Comparison of ENCODE assay signal across 18 cellular contexts in genomic region chr10:27490807-27491206, GRCh38. TPM values are rescaled to one million over a fixed set of nuclear protein-coding genes. Genes with fewer than 3 reads are reported as not detected.
DNase-seq lines count a peak whose midpoint lies in the region; ATAC-seq and TF ChIP-seq lines count a peak whose summit lies in the region.
"Had no signal": no experiment of that assay in that cellular context is flagged by ENCODE, and none has a peak within 500 bp of the region (broad histone marks: within the 10 kb centered on the region; RNA-seq: fewer than 3 reads in every experiment).

No MANE protein-coding gene starts in this region.

- H3K36me3 ChIP-seq in heart left ventricle (no peaks in the 10 kb centered on the region), RWPE2 (ENCODE audit: low read depth) (no peaks in the 10 kb centered on the region)

- H3K4me1 Mint-ChIP-seq in activated CD8-positive, alpha-beta T cell treated with anti-CD3 and anti-CD28 coated beads, Interleukin-2, amount 10 ng/mL, durations not matched to agents 7 days and 5 days (ENCODE audit: low read depth), result no peaks in the 10 kb centered on the region
- H3K4me1 Mint-ChIP-seq: CD4-positive, alpha-beta memory T cell had no signal

- DNase-seq in Right ventricle myocardium inferior (ENCODE audit: missing footprints) (peak; percentile 59), heart left ventricle (no peak), RWPE2 (ENCODE audit: low spot score) (no peak)
- DNase-seq in activated CD8-positive, alpha-beta T cell treated with anti-CD3 and anti-CD28 coated beads, Interleukin-2, amount 10 ng/mL, durations not matched to agents 7 days and 5 days, result no peak
- DNase-seq: CD4-positive, alpha-beta memory T cell; DMS53; MV-4-11; NCI-H187 treated with DMSO at 0.1 percent for 48 hours; NCI-H345; NCI-H526; SHP77 treated with DMSO at 0.1 percent for 48 hours; SK-N-SH had no signal

- H3K27ac ChIP-seq in heart left ventricle (no peak overlapping the region), RWPE2 (ENCODE audit: poor library complexity, severe bottlenecking) (peak overlapping the region; percentile 26)
- H3K27ac ChIP-seq: BLaER1 had no signal

- intact Hi-C loops in Right ventricle myocardium inferior (cut with DNase I), result no loop called here
- intact Hi-C loops in heart left ventricle (cut with DNase I), result no loop called here

- H3K27me3 ChIP-seq in heart left ventricle, result peaks cover 0 to 36% (median 4%) of the 10 kb centered on the region in 9 donors
- no peaks in the 10 kb centered on the region for H3K27me3 ChIP-seq in RWPE2 (ENCODE audit: insufficient read depth, poor library complexity, severe bottlenecking)
- H3K27me3 ChIP-seq: BLaER1 had no signal

- CTCF ChIA-PET in activated CD8-positive, alpha-beta T cell treated with anti-CD3 and anti-CD28 coated beads, Interleukin-2, amount 10 ng/mL, durations not matched to agents 7 days and 5 days (lab: Charles Lee), result interaction anchor here (1.3 kb wide), 1 partner anchor 31 kb away, joined by 4 read pairs; no protein-coding TSS in a partner anchor

- TF ChIP-seq CTCF in heart left ventricle (IDR thresholded peaks at IDR 0.05), result no peak
- TF ChIP-seq CTCF in RWPE2 (IDR thresholded peaks at IDR 0.05; ENCODE audit: poor library complexity, severe bottlenecking), result no peak

- WGBS in heart left ventricle, 4 donors, result 94 to 100% (median 97%) methylated on average over 1 of the region's 1 CpG

- H3K36me3 Mint-ChIP-seq in activated CD8-positive, alpha-beta T cell treated with anti-CD3 and anti-CD28 coated beads, Interleukin-2, amount 10 ng/mL, durations not matched to agents 7 days and 5 days (ENCODE audit: low read depth), result peaks cover 3% of the 10 kb centered on the region

- no peak overlapping the region for H3K27ac Mint-ChIP-seq in activated CD8-positive, alpha-beta T cell treated with anti-CD3 and anti-CD28 coated beads, Interleukin-2, amount 10 ng/mL, durations not matched to agents 7 days and 5 days
- H3K27ac Mint-ChIP-seq: CD4-positive, alpha-beta memory T cell had no signal

- H3K27me3 Mint-ChIP-seq in activated CD8-positive, alpha-beta T cell treated with anti-CD3 and anti-CD28 coated beads, Interleukin-2, amount 10 ng/mL, durations not matched to agents 7 days and 5 days (ENCODE audit: low read depth), result peaks cover 5% of the 10 kb centered on the region

- H3K4me3 Mint-ChIP-seq in activated CD8-positive, alpha-beta T cell treated with anti-CD3 and anti-CD28 coated beads, Interleukin-2, amount 10 ng/mL, durations not matched to agents 7 days and 5 days, result no peak overlapping the region
- H3K4me3 Mint-ChIP-seq: CD4-positive, alpha-beta memory T cell had no signal

- POLR2A ChIA-PET in activated CD8-positive, alpha-beta T cell treated with anti-CD3 and anti-CD28 coated beads, Interleukin-2, amount 10 ng/mL, durations not matched to agents 7 days and 5 days (lab: Charles Lee), result no interaction called here

- peaks cover 3% of the 10 kb centered on the region for H3K9me3 Mint-ChIP-seq in activated CD8-positive, alpha-beta T cell treated with anti-CD3 and anti-CD28 coated beads, Interleukin-2, amount 10 ng/mL, durations not matched to agents 7 days and 5 days (ENCODE audit: insufficient read depth)

- H3K4me3 ChIP-seq in heart left ventricle, result no peak overlapping the region
- H3K4me3 ChIP-seq in RWPE2 (ENCODE audit: severe bottlenecking), result no peak overlapping the region
- H3K4me3 ChIP-seq: BLaER1 had no signal

- H3K4me1 ChIP-seq in heart left ventricle (no peaks in the 10 kb centered on the region), RWPE2 (ENCODE audit: insufficient read depth, poor library complexity, severe bottlenecking) (peaks cover 6% of the 10 kb centered on the region)
- H3K4me1 ChIP-seq: BLaER1 had no signal

- ATAC-seq in Right ventricle myocardium inferior (no peak), heart left ventricle (no peak), RWPE2 (ENCODE audit: low read depth) (peak; percentile 61; the same call in 1 of the 3 replicates), esophagus mucosa (peak; percentile 51), GM18505 (IDR thresholded peaks at IDR 0.05; ENCODE audit: unreplicated experiment) (no peak), HG02763 (IDR thresholded peaks at IDR 0.05; ENCODE audit: unreplicated experiment) (no peak), GM19463 (IDR thresholded peaks at IDR 0.05; ENCODE audit: unreplicated experiment) (no peak)
- no peak for ATAC-seq in activated CD8-positive, alpha-beta T cell treated with anti-CD3 and anti-CD28 coated beads, Interleukin-2, amount 10 ng/mL, durations not matched to agents 7 days and 5 days
- ATAC-seq: Panc1 had no signal

- H3K9me3 ChIP-seq in heart left ventricle, result peaks cover 0 to 16% (median 3%) of the 10 kb centered on the region in 12 donors
- no peaks in the 10 kb centered on the region for H3K9me3 ChIP-seq in RWPE2 (ENCODE audit: severe bottlenecking)

- TF ChIP-seq POLR2A in heart left ventricle (IDR thresholded peaks at IDR 0.05) (no peak), GM18505 (IDR thresholded peaks at IDR 0.05; ENCODE audit: borderline replicate concordance, extremely low read depth, insufficient read depth, insufficient read length) (no peak)

RNA-seq across cellular contexts. Expression of gene RAB18, which starts 13.3 kb away (rescaled TPM):
- total RNA-seq in Right ventricle myocardium inferior (114 TPM), heart left ventricle (100 to 1,000 TPM in 7 of 9 donors, 10 to 100 TPM in 2; 39.8 to 145 (median 128) TPM), esophagus mucosa (99.5 TPM)
- polyA plus RNA-seq in heart left ventricle, result 10 to 100 TPM; 28.4 to 66.4 TPM
- total RNA-seq in activated CD8-positive, alpha-beta T cell treated with anti-CD3 and anti-CD28 coated beads, Interleukin-2, amount 10 ng/mL, durations not matched to agents 7 days and 5 days, result 10 to 100 TPM; 60.3 to 65.6 TPM

Comparison
In these comparisons a context has a peak if more than half of its experiments do, and no peak if none do; other contexts are left out.
1. ATAC-seq: peak in RWPE2 (single experiment) and esophagus mucosa (single experiment); none in Right ventricle myocardium inferior (single experiment), heart left ventricle (0 of 4), GM18505 (single experiment), HG02763 (single experiment), activated CD8-positive, alpha-beta T cell treated with anti-CD3 and anti-CD28 coated beads, Interleukin-2, amount 10 ng/mL, durations not matched to agents 7 days and 5 days (single experiment) and GM19463 (single experiment).